ENCODE assay signal across 23 cellular contexts in the genomic region with DNA sequence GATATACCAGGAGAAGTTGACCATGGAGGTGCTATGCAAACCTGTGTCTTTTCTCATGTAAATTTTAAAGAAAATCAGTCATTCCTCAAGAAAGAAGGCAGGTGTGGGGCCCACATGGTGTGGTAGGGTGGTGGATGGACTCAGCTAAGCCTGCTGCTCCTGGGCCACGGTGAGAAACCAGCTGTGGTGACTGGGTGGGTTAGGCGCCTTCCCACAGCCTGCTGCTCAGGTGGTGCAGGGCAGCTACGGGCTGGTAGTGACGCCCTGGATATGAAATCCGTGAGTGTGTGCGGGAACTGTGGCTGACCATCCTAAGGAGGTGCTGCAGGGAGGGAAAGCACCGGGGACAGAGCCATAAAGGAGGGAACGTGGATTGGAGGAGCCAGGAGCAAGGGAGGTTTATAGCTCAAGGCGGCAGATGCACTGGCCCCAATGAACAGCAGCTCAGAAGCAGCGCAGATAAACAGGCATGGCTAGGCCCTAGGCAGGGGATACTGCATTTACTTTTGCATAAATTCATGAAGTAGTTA.
"Had no signal": no experiment of that assay in that cellular context is flagged by ENCODE, and none has a peak within 500 bp of the region (broad histone marks: within the 10 kb centered on the region; RNA-seq: fewer than 3 reads in every experiment).

No MANE protein-coding gene starts in this region.

- H3K9me3 Mint-ChIP-seq: memory B cell, nephron had no signal

- ATAC-seq: gastroesophageal sphincter, left cardiac atrium, lower lobe of right lung, pancreas, right cardiac atrium, upper lobe of right lung had no signal

- H3K4me3 ChIP-seq: esophagus squamous epithelium, gastroesophageal sphincter, left ventricle myocardium inferior, lower lobe of right lung, pancreas, suprapubic skin, tibial artery, upper lobe of right lung had no signal

- H3K36me3 Mint-ChIP-seq: memory B cell had no signal

- DNase-seq: effector memory CD4-positive, alpha-beta T cell; esophagus squamous epithelium; foreskin fibroblast; glutamatergic neuron; kidney; left cardiac atrium; left ventricle myocardium inferior; lower lobe of right lung; midbrain; occipital lobe; pancreas; right cardiac atrium; small intestine; stimulated activated CD4-positive, alpha-beta T cell treated with anti-CD3 and anti-CD28 coated beads, Interleukin-12 subunit alpha, Interleukin-12 subunit beta, amount 100 ng/mL, for 4 hours; stimulated activated naive CD4-positive, alpha-beta T cell; tibial artery; upper lobe of right lung had no signal

- H3K9me3 ChIP-seq: esophagus squamous epithelium, gastroesophageal sphincter, left ventricle myocardium inferior, lower lobe of right lung, pancreas, suprapubic skin, tibial artery, upper lobe of right lung had no signal

- H3K27ac ChIP-seq: epithelial cell of prostate, esophagus squamous epithelium, gastroesophageal sphincter, left ventricle myocardium inferior, lower lobe of right lung, pancreas, suprapubic skin, tibial artery, upper lobe of right lung had no signal

- H3K4me3 Mint-ChIP-seq: memory B cell, nephron had no signal

- H3K27me3 ChIP-seq: pancreas, suprapubic skin had no signal

- H3K4me1 ChIP-seq: esophagus squamous epithelium, gastroesophageal sphincter, left ventricle myocardium inferior, lower lobe of right lung, pancreas, suprapubic skin, tibial artery, upper lobe of right lung had no signal

- H3K36me3 ChIP-seq: esophagus squamous epithelium, gastroesophageal sphincter, left ventricle myocardium inferior, lower lobe of right lung, pancreas, suprapubic skin, tibial artery, upper lobe of right lung had no signal

- H3K27ac Mint-ChIP-seq: memory B cell, nephron, progenitor cell of endocrine pancreas had no signal

- H3K4me1 Mint-ChIP-seq: nephron had no signal

- H3K27me3 Mint-ChIP-seq: memory B cell had no signal
